ENCODE assay signal across 8 cellular contexts in the genomic region with DNA sequence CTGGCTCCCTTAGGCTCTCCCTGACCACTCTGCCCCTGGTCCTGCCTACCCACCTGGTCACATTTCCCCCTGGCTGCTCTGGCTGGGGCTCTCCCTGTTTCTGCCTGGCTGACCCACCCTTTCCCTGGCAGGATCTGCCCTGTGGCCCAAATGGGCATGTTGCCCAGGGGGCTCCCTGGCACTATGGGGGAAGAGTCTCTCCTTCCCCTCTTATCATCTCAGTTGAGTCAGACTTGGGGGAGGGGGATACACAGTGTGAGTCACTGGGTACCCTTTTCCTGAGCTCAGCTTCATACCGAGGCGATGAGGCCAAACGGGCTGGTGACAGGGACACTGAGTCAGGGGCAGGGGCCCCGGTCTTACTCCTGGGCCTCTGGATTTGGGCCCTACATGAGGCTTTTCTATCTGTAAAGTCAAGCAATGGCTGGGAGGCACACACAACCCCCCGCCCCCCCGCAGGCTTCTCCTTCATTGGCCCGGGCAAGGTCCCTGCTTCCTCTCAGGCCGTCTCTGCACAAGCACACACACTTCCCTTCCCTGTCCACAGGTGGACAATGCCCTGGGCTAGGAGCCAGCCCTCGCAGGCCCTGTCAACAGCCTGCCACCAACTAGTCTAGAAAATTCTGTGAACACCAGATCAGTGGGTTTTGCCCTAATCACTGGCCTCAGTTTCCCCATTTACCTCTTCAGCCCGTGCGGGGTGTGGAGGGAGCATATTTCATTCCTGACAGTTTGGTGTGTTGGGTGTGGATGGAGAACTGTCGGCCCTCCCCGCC. TPM values are rescaled to one million over a fixed set of nuclear protein-coding genes. Genes with fewer than 3 reads are reported as not detected.
DNase-seq lines count a peak whose midpoint lies in the region; TF ChIP-seq lines count a peak whose summit lies in the region.

No MANE protein-coding gene starts in this region.

- peaks cover 6 to 13% (median 8%) of the 10 kb centered on the region in 3 donors for H3K4me1 Mint-ChIP-seq in IgD-negative memory B cell

- CTCF ChIA-PET in GM10248 (lab: Yijun Ruan, JAX) = interaction anchor here (4.4 kb wide), 1 partner anchor 12 kb away, joined by 18 read pairs; no protein-coding TSS in a partner anchor

- H3K36me3 Mint-ChIP-seq in IgD-negative memory B cell = no peaks in the 10 kb centered on the region

- TF ChIP-seq CTCF in AG10803 (conservative IDR thresholded peaks at IDR 0.05; ENCODE audit: low read length) = 0 out of 2 replicates have a peak, but pooled peaks have one; percentile 1
- no peak for TF ChIP-seq CTCF in GM10248 (IDR thresholded peaks at IDR 0.05; ENCODE audit: control extremely low read depth, extremely low read depth, low read depth, missing control alignments)

- H3K4me3 ChIP-seq in AG10803 (ENCODE audit: low read length) (peak overlapping the region; percentile 52), muscle layer of colon (ENCODE audit: low read depth in 1 of 2, low read length in 2 of 2) (peak overlapping the region in 1 of 2 donors; percentile 7)

- no peak overlapping the region for H3K9ac ChIP-seq in muscle layer of colon (ENCODE audit: low read length)

- peaks cover 0 to 3% (median 0%) of the 10 kb centered on the region in 3 donors for H3K9me3 Mint-ChIP-seq in IgD-negative memory B cell

- POLR2A ChIA-PET in GM10248 (lab: Yijun Ruan, JAX) = no interaction called here

- DNase-seq in AG10803 (ENCODE audit: low read depth) = peak; percentile 34
- DNase-seq in dedifferentiated amniotic fluid mesenchymal stem cell (ENCODE audit: extremely low spot score) = peak; percentile 41
- no peak for DNase-seq in NCI-H510A (lab: John Stamatoyannopoulos, UW)
- no peak for DNase-seq in stimulated activated naive CD4-positive, alpha-beta T cell treated with Interleukin-2 at 50 U/mL for 16 hours (lab: John Stamatoyannopoulos, UW)
- no peak for DNase-seq in GM10248 (ENCODE audit: extremely low spot score)
- no peak for DNase-seq in NCI-H1092 treated with DMSO at 0.1 percent for 48 hours (lab: John Stamatoyannopoulos, UW)

- peaks cover 41% of the 10 kb centered on the region for H3K4me1 ChIP-seq in muscle layer of colon (ENCODE audit: insufficient read depth, low read length)

- H3K27ac ChIP-seq in muscle layer of colon (ENCODE audit: low read depth, low read length) = peak overlapping the region; percentile 36

- H3K36me3 ChIP-seq in muscle layer of colon (ENCODE audit: insufficient read depth, low read length) = no peaks in the 10 kb centered on the region

- no peaks in the 10 kb centered on the region for H3K9me3 ChIP-seq in muscle layer of colon (ENCODE audit: low read length)

- peaks cover 46% of the 10 kb centered on the region for H3K27me3 Mint-ChIP-seq in IgD-negative memory B cell

- no peak overlapping the region for H3K27ac Mint-ChIP-seq in IgD-negative memory B cell

- H3K4me3 Mint-ChIP-seq in IgD-negative memory B cell = peak overlapping the region in 3 of 4 donors; percentile 27 to 71 (median 54)

- no peaks in the 10 kb centered on the region for H3K27me3 ChIP-seq in muscle layer of colon (ENCODE audit: control insufficient read depth in 1 of 2, insufficient read depth in 2 of 2, low read length in 2 of 2)

RNA-seq across cellular contexts. Expression of a gene that starts 0.6 kb away (rescaled TPM):
- not detected for polyA plus RNA-seq in IgD-negative memory B cell

RNA-seq across cellular contexts. Expression of a gene that starts 33.1 kb away (rescaled TPM):
- 325 TPM for polyA plus RNA-seq in IgD-negative memory B cell

RNA-seq across cellular contexts. Expression of a gene that starts 37.8 kb away (rescaled TPM):
- 0.85 TPM for polyA plus RNA-seq in IgD-negative memory B cell

RNA-seq across cellular contexts. Expression of a gene that starts 54.0 kb away (rescaled TPM):
- polyA plus RNA-seq in IgD-negative memory B cell = not detected

Comparison
In these comparisons a context has a peak if more than half of its experiments do, and no peak if none do; other contexts are left out.
1. DNase-seq: peak in AG10803 (single experiment) and dedifferentiated amniotic fluid mesenchymal stem cell (single experiment); none in NCI-H510A (single experiment), stimulated activated naive CD4-positive, alpha-beta T cell treated with Interleukin-2 at 50 U/mL for 16 hours (single experiment), GM10248 (single experiment) and NCI-H1092 treated with DMSO at 0.1 percent for 48 hours (single experiment).